In the genomic region with DNA sequence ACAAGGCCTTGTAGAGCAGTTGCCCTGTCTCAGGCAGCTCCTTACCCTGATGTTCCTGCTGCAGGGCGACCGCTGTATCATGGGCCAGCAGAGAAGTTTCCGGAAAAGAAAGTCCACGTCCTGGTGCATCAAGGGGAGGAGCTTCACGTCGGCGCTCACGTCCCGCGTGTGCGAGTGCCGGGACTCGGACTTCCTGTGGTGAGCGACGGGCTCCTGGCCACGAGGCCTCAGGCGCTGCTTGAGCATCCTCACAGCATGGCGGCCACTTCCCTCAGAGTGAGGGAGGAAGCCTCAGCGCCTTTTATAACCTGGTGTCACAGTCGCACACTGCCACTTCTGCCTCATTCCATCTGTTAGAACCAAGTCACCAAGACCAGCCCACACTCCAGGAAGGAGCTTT, we compare ENCODE assay signal across 1 cellular context.
TF ChIP-seq lines count a peak whose summit lies in the region.

No MANE protein-coding gene starts in this region.

TF ChIP-seq in H1, 55 proteins besides CTCF, POLR2A, EP300 and RAD21 (continued from another document):
- TF ChIP-seq CHD1 (IDR thresholded peaks at IDR 0.05; ENCODE audit: low read depth, low read length) (no peak), CHD2 (IDR thresholded peaks at IDR 0.05; ENCODE audit: low read length) (no peak), GTF2F1 (IDR thresholded peaks at IDR 0.05; ENCODE audit: borderline replicate concordance, low read depth, low read length) (no peak), KDM1A (IDR thresholded peaks at IDR 0.05; ENCODE audit: borderline replicate concordance, low read length) (no peak), NANOG (IDR thresholded peaks at IDR 0.05; ENCODE audit: insufficient read depth, low read depth, low read length, poor library complexity, severe bottlenecking) (no peak)
